Comparison of ENCODE assay signal across 1 cellular context in genomic region chr2:67002618-67003371, GRCh38.
TF ChIP-seq lines count a peak whose summit lies in the region.

No MANE protein-coding gene starts in this region.

TF ChIP-seq in GM23338, 12 proteins besides CTCF, POLR2A, EP300 and RAD21:
- no peak for TF ChIP-seq NANOG (IDR thresholded peaks at IDR 0.05; ENCODE audit: borderline replicate concordance)
- no peak for TF ChIP-seq REST (IDR thresholded peaks at IDR 0.05; ENCODE audit: unreplicated experiment)
- TF ChIP-seq JUNB (IDR thresholded peaks at IDR 0.05; ENCODE audit: unreplicated experiment), result no peak
- no peak for TF ChIP-seq CREB1 (CRISPR knock-in tag; IDR thresholded peaks at IDR 0.05; ENCODE audit: low read depth)
- no peak for TF ChIP-seq EZH2 (IDR thresholded peaks at IDR 0.05; ENCODE audit: low read depth, unreplicated experiment)
- TF ChIP-seq EZH2phosphoT487 (IDR thresholded peaks at IDR 0.05; ENCODE audit: unreplicated experiment), result no peak
- TF ChIP-seq, protein P1, sequence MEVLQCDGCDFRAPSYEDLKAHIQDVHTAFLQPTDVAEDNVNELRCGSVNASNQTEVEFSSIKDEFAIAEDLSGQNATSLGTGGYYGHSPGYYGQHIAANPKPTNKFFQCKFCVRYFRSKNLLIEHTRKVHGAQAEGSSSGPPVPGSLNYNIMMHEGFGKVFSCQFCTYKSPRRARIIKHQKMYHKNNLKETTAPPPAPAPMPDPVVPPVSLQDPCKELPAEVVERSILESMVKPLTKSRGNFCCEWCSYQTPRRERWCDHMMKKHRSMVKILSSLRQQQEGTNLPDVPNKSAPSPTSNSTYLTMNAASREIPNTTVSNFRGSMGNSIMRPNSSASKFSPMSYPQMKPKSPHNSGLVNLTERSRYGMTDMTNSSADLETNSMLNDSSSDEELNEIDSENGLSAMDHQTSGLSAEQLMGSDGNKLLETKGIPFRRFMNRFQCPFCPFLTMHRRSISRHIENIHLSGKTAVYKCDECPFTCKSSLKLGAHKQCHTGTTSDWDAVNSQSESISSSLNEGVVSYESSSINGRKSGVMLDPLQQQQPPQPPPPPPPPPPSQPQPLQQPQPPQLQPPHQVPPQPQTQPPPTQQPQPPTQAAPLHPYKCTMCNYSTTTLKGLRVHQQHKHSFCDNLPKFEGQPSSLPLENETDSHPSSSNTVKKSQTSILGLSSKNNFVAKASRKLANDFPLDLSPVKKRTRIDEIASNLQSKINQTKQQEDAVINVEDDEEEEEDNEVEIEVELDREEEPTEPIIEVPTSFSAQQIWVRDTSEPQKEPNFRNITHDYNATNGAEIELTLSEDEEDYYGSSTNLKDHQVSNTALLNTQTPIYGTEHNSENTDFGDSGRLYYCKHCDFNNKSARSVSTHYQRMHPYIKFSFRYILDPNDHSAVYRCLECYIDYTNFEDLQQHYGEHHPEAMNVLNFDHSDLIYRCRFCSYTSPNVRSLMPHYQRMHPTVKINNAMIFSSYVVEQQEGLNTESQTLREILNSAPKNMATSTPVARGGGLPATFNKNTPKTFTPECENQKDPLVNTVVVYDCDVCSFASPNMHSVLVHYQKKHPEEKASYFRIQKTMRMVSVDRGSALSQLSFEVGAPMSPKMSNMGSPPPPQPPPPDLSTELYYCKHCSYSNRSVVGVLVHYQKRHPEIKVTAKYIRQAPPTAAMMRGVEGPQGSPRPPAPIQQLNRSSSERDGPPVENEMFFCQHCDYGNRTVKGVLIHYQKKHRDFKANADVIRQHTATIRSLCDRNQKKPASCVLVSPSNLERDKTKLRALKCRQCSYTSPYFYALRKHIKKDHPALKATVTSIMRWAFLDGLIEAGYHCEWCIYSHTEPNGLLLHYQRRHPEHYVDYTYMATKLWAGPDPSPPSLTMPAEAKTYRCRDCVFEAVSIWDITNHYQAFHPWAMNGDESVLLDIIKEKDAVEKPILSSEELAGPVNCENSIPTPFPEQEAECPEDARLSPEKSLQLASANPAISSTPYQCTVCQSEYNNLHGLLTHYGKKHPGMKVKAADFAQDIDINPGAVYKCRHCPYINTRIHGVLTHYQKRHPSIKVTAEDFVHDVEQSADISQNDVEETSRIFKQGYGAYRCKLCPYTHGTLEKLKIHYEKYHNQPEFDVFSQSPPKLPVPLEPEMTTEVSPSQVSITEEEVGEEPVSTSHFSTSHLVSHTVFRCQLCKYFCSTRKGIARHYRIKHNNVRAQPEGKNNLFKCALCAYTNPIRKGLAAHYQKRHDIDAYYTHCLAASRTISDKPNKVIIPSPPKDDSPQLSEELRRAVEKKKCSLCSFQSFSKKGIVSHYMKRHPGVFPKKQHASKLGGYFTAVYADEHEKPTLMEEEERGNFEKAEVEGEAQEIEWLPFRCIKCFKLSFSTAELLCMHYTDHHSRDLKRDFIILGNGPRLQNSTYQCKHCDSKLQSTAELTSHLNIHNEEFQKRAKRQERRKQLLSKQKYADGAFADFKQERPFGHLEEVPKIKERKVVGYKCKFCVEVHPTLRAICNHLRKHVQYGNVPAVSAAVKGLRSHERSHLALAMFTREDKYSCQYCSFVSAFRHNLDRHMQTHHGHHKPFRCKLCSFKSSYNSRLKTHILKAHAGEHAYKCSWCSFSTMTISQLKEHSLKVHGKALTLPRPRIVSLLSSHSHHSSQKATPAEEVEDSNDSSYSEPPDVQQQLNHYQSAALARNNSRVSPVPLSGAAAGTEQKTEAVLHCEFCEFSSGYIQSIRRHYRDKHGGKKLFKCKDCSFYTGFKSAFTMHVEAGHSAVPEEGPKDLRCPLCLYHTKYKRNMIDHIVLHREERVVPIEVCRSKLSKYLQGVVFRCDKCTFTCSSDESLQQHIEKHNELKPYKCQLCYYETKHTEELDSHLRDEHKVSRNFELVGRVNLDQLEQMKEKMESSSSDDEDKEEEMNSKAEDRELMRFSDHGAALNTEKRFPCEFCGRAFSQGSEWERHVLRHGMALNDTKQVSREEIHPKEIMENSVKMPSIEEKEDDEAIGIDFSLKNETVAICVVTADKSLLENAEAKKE (CRISPR knock-in tag; IDR thresholded peaks at IDR 0.05), result no peak
